Comparison of ENCODE assay signal across 14 cellular contexts in genomic region chr9:120408680-120409258, GRCh38.
DNase-seq lines count a peak whose midpoint lies in the region; ATAC-seq and TF ChIP-seq lines count a peak whose summit lies in the region.
"Had no signal": no experiment of that assay in that cellular context is flagged by ENCODE, and none has a peak within 500 bp of the region (broad histone marks: within the 10 kb centered on the region; RNA-seq: fewer than 3 reads in every experiment).

No MANE protein-coding gene starts in this region.

- no peak overlapping the region for H3K4ac ChIP-seq in trophoblast cell (ENCODE audit: low read depth, low read length)

- peaks cover 14% of the 10 kb centered on the region for H3K79me1 ChIP-seq in trophoblast cell (ENCODE audit: low read length)

- H3K4me3 ChIP-seq in SK-N-SH (ENCODE audit: low read depth in 2 of 2, low read length in 1 of 2) (no peak overlapping the region), trophoblast cell (ENCODE audit: low read depth, low read length) (no peak overlapping the region)
- H3K4me3 ChIP-seq: HAP-1 had no signal

- peak overlapping the region; percentile 15 for H4K91ac ChIP-seq in trophoblast cell (ENCODE audit: low read depth, low read length)

- H3K79me2 ChIP-seq in SK-N-SH (ENCODE audit: insufficient read depth) (no peaks in the 10 kb centered on the region), trophoblast cell (ENCODE audit: control insufficient read depth, insufficient read depth, low read length, poor library complexity) (no peaks in the 10 kb centered on the region)

- peaks cover 3% of the 10 kb centered on the region for H3K4me1 Mint-ChIP-seq in glutamatergic neuron (ENCODE audit: low read depth, unreplicated experiment)
- H3K4me1 Mint-ChIP-seq: CD8-positive, alpha-beta memory T cell had no signal

- H3K9me3 Mint-ChIP-seq in glutamatergic neuron (ENCODE audit: unreplicated experiment) = peaks cover 3% of the 10 kb centered on the region
- H3K9me3 Mint-ChIP-seq: CD14-positive monocyte; CD8-positive, alpha-beta memory T cell had no signal

- H2AFZ ChIP-seq in SK-N-SH (ENCODE audit: low read depth) = no peak overlapping the region
- no peak overlapping the region for H2AFZ ChIP-seq in trophoblast cell (ENCODE audit: insufficient read depth, low read length, poor library complexity)

- H3K23ac ChIP-seq in trophoblast cell (ENCODE audit: low read length) = no peak overlapping the region

- no peaks in the 10 kb centered on the region for H3K27me3 ChIP-seq in SK-N-SH (ENCODE audit: insufficient read depth)
- H3K27me3 ChIP-seq in trophoblast cell (ENCODE audit: insufficient read depth, low read length) = no peaks in the 10 kb centered on the region

- H3F3A ChIP-seq in SK-N-SH (replicated peaks; ENCODE audit: insufficient read depth) = peaks cover 2% of the 10 kb centered on the region

- peak overlapping the region; percentile 48 for H3K27ac Mint-ChIP-seq in glutamatergic neuron (ENCODE audit: unreplicated experiment)

- H3K9ac ChIP-seq in SK-N-SH = no peak overlapping the region
- H3K9ac ChIP-seq in trophoblast cell (ENCODE audit: low read length) = no peak overlapping the region

- peak overlapping the region; percentile 15 for H2BK5ac ChIP-seq in trophoblast cell (ENCODE audit: low read depth, low read length, poor library complexity)

- no peaks in the 10 kb centered on the region for H3K9me2 ChIP-seq in SK-N-SH

- no peak overlapping the region for H4K8ac ChIP-seq in trophoblast cell (ENCODE audit: low read depth, low read length)

- DNase-seq in SK-N-SH (peak; percentile 57), NCI-H69 (lab: John Stamatoyannopoulos, UW) (peak; percentile 16), glutamatergic neuron (no peak), trophoblast cell (no peak), DMS79 (lab: John Stamatoyannopoulos, UW) (no peak)
- no peak for DNase-seq in stimulated activated CD4-positive, alpha-beta T cell treated with anti-CD3 and anti-CD28 coated beads, Interleukin-1b, Interleukin-23, amount 100 ng/mL, for 48 hours
- DNase-seq: Caco-2; CD8-positive, alpha-beta memory T cell; GF-D8; GOT3 had no signal

- H3K27ac ChIP-seq in SK-N-SH (ENCODE audit: low read depth in 2 of 2, low read length in 1 of 2) (peak overlapping the region in 1 of 2 experiments; percentile 57; a peak in 2 of 4 replicates), trophoblast cell (ENCODE audit: low read depth, low read length) (peak overlapping the region; percentile 77)
- H3K27ac ChIP-seq: 22Rv1 had no signal

- H3K9me3 ChIP-seq in SK-N-SH = no peaks in the 10 kb centered on the region
- H3K9me3 ChIP-seq in trophoblast cell (ENCODE audit: insufficient read depth, low read depth, low read length) = no peaks in the 10 kb centered on the region
- H3K9me3 ChIP-seq: Caco-2, HAP-1 had no signal

- H3K36me3 ChIP-seq in SK-N-SH (replicated peaks in 1 of 2; ENCODE audit: control insufficient read depth in 1 of 2, insufficient read depth in 2 of 2, low read length in 1 of 2) (peaks cover 25 to 52% of the 10 kb centered on the region in 2 experiments), trophoblast cell (ENCODE audit: control insufficient read depth in 1 of 2, insufficient read depth in 2 of 2, low read length in 2 of 2) (peaks cover 20 to 34% of the 10 kb centered on the region in 2 experiments)

- ATAC-seq in SK-N-SH treated with all-trans-retinoic acid at 6 μM for 48 hours = no peak

- no peak overlapping the region for H3K18ac ChIP-seq in trophoblast cell (ENCODE audit: low read length)

- no peak overlapping the region for H2BK12ac ChIP-seq in trophoblast cell (ENCODE audit: low read length)

- H3K4me1 ChIP-seq in SK-N-SH (ENCODE audit: control insufficient read depth in 1 of 2, insufficient read depth in 2 of 2, low read depth in 1 of 2, low read length in 1 of 2) = peaks cover 7 to 50% of the 10 kb centered on the region in 2 experiments
- H3K4me1 ChIP-seq in trophoblast cell (ENCODE audit: control insufficient read depth in 1 of 2, insufficient read depth in 2 of 2, low read length in 2 of 2) = peaks cover 29 to 36% of the 10 kb centered on the region in 2 experiments
- H3K4me1 ChIP-seq: Caco-2 had no signal

- no peak for TF ChIP-seq RAD21 in SK-N-SH (IDR thresholded peaks at IDR 0.05; ENCODE audit: low read length)

- no peak overlapping the region for H3K14ac ChIP-seq in trophoblast cell (ENCODE audit: low read length)

- H4K12ac ChIP-seq in trophoblast cell (ENCODE audit: low read depth, low read length) = no peak overlapping the region

- WGBS in SK-N-SH (ENCODE audit: low lambda C conversion rate) = 85% methylated on average over 14 of the region's 14 CpGs
- no CpG with 5 or more reads among the region's 14 CpGs for WGBS in trophoblast cell (ENCODE audit: extremely low coverage, insufficient coverage, insufficient read length)

- no peak overlapping the region for H3K4me3 Mint-ChIP-seq in glutamatergic neuron (ENCODE audit: unreplicated experiment)
- H3K4me3 Mint-ChIP-seq: CD14-positive monocyte; CD8-positive, alpha-beta memory T cell had no signal

- H3K27me3 Mint-ChIP-seq in glutamatergic neuron (ENCODE audit: unreplicated experiment) = no peaks in the 10 kb centered on the region

- TF ChIP-seq CTCF in SK-N-SH (IDR thresholded peaks at IDR 0.05) (no peak), glutamatergic neuron (IDR thresholded peaks at IDR 0.05; ENCODE audit: partially characterized antibody, unreplicated experiment) (no peak)

- H3K4me2 ChIP-seq in SK-N-SH (no peak overlapping the region), trophoblast cell (ENCODE audit: low read length) (no peak overlapping the region)

- H2BK120ac ChIP-seq in trophoblast cell (ENCODE audit: insufficient read depth, low read length, poor library complexity) = no peak overlapping the region

- H2AK5ac ChIP-seq in trophoblast cell (ENCODE audit: low read length) = no peak overlapping the region

- CTCF ChIA-PET in SK-N-SH (lab: Yijun Ruan, JAX) = interaction anchor here (1.5 to 1.6 kb wide), 2 partner anchors 8 to 68 kb away, joined by 3 to 8 read pairs; no protein-coding TSS in a partner anchor

- no peaks in the 10 kb centered on the region for H4K20me1 ChIP-seq in SK-N-SH (ENCODE audit: insufficient read depth)

- POLR2A ChIA-PET in SK-N-SH (lab: Yijun Ruan, JAX) = no interaction called here

- no peaks in the 10 kb centered on the region for H3K36me3 Mint-ChIP-seq in glutamatergic neuron (ENCODE audit: unreplicated experiment)

- TF ChIP-seq EP300 in SK-N-SH (IDR thresholded peaks at IDR 0.05; ENCODE audit: borderline replicate concordance in 1 of 2, low read depth in 1 of 2, low read length in 1 of 2) = no peak

TF ChIP-seq in SK-N-SH, 30 proteins besides CTCF, POLR2A, EP300 and RAD21 (continues in another document):
- TF ChIP-seq TCF12 (IDR thresholded peaks at IDR 0.05) = no peak
- no peak for TF ChIP-seq TEAD4 (IDR thresholded peaks at IDR 0.05; ENCODE audit: borderline replicate concordance, insufficient read depth)
- TF ChIP-seq NRF1 (IDR thresholded peaks at IDR 0.05; ENCODE audit: low read depth, low read length) = no peak
- no peak for TF ChIP-seq MEF2A (IDR thresholded peaks at IDR 0.05; ENCODE audit: borderline replicate concordance, low read depth)
- no peak for TF ChIP-seq RXRA (IDR thresholded peaks at IDR 0.05; ENCODE audit: borderline replicate concordance, low read depth)
- no peak for TF ChIP-seq FOXJ3 (CRISPR knock-in tag; IDR thresholded peaks at IDR 0.05)
- TF ChIP-seq, protein P1, sequence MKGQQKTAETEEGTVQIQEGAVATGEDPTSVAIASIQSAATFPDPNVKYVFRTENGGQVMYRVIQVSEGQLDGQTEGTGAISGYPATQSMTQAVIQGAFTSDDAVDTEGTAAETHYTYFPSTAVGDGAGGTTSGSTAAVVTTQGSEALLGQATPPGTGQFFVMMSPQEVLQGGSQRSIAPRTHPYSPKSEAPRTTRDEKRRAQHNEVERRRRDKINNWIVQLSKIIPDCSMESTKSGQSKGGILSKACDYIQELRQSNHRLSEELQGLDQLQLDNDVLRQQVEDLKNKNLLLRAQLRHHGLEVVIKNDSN (IDR thresholded peaks at IDR 0.05; ENCODE audit: borderline replicate concordance, low read depth) = no peak
- TF ChIP-seq JUND (IDR thresholded peaks at IDR 0.05) = no peak
- TF ChIP-seq SIN3A (IDR thresholded peaks at IDR 0.05; ENCODE audit: borderline replicate concordance, low read depth, low read length) = no peak
- no peak for TF ChIP-seq RCOR1 (IDR thresholded peaks at IDR 0.05; ENCODE audit: low read length)
- no peak for TF ChIP-seq SMC3 (IDR thresholded peaks at IDR 0.05; ENCODE audit: low read depth, low read length)
- no peak for TF ChIP-seq ELF1 (IDR thresholded peaks at IDR 0.05)
- no peak for TF ChIP-seq EZH2phosphoT487 (IDR thresholded peaks at IDR 0.05; ENCODE audit: borderline replicate concordance, low read depth)
- no peak for TF ChIP-seq RFX5 (IDR thresholded peaks at IDR 0.05; ENCODE audit: low read length)

TF ChIP-seq in SK-N-SH treated with all-trans-retinoic acid at 6 μM for 48 hours, 23 proteins besides CTCF, POLR2A, EP300 and RAD21 (continues in another document):
- TF ChIP-seq ISL1 (CRISPR knock-in tag; IDR thresholded peaks at IDR 0.05) (no peak), ZFP30 (CRISPR knock-in tag; IDR thresholded peaks at IDR 0.05) (no peak), POU6F1 (CRISPR knock-in tag; IDR thresholded peaks at IDR 0.05; ENCODE audit: borderline replicate concordance, low read depth) (no peak)
- TF ChIP-seq, protein P2, sequence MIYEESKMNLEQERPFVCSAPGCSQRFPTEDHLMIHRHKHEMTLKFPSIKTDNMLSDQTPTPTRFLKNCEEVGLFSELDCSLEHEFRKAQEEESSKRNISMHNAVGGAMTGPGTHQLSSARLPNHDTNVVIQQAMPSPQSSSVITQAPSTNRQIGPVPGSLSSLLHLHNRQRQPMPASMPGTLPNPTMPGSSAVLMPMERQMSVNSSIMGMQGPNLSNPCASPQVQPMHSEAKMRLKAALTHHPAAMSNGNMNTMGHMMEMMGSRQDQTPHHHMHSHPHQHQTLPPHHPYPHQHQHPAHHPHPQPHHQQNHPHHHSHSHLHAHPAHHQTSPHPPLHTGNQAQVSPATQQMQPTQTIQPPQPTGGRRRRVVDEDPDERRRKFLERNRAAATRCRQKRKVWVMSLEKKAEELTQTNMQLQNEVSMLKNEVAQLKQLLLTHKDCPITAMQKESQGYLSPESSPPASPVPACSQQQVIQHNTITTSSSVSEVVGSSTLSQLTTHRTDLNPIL (CRISPR knock-in tag; IDR thresholded peaks at IDR 0.05; ENCODE audit: low read depth) = no peak

Comparison
In these comparisons a context has a peak if more than half of its experiments do, and no peak if none do; other contexts are left out.
1. DNase-seq: peak in SK-N-SH (single experiment) and NCI-H69 (single experiment); none in glutamatergic neuron (single experiment), trophoblast cell (0 of 2), DMS79 (single experiment) and stimulated activated CD4-positive, alpha-beta T cell treated with anti-CD3 and anti-CD28 coated beads, Interleukin-1b, Interleukin-23, amount 100 ng/mL, for 48 hours (single experiment).